In genomic region chr14:92099802-92100201, GRCh38 we compare ENCODE assay signal across 21 cellular contexts.
"Had no signal": no experiment of that assay in that cellular context is flagged by ENCODE, and none has a peak within 500 bp of the region (broad histone marks: within the 10 kb centered on the region; RNA-seq: fewer than 3 reads in every experiment).

No MANE protein-coding gene starts in this region.

- H3K4me3 ChIP-seq: heart right ventricle, left ventricle myocardium inferior, stomach had no signal

- DNase-seq: activated CD4-positive, alpha-beta memory T cell treated with anti-CD3 and anti-CD28 coated beads, Interleukin-2, amount 10 ng/mL, durations not matched to agents 7 days and 5 days; activated CD4-positive, alpha-beta T cell treated with anti-CD3 and anti-CD28 coated beads for 48 hours; activated CD4-positive, CD25-positive, alpha-beta regulatory T cell; activated CD8-positive, alpha-beta memory T cell treated with anti-CD3 and anti-CD28 coated beads, Interleukin-2, amount 10 ng/mL, durations not matched to agents 7 days and 5 days; activated naive CD4-positive, alpha-beta T cell treated with anti-CD3 and anti-CD28 coated beads for 36 hours; central memory CD4-positive, alpha-beta T cell; erythroblast; heart right ventricle; immature natural killer cell; kidney glomerular epithelial cell; left ventricle myocardium inferior; mammary epithelial cell; nephron progenitor cell; nucleus accumbens; posterior cingulate gyrus; retina; stomach; T-helper 1 cell; T1000 had no signal

- H3K27ac ChIP-seq: heart right ventricle, left ventricle myocardium inferior, stomach had no signal

- ATAC-seq: activated CD8-positive, alpha-beta memory T cell treated with anti-CD3 and anti-CD28 coated beads, Interleukin-2, amount 10 ng/mL, durations not matched to agents 7 days and 5 days; heart right ventricle had no signal

- FAIRE-seq: colon, endometrium had no signal

- H3K27me3 ChIP-seq: heart right ventricle, stomach had no signal

- H3K9me3 ChIP-seq: heart right ventricle, left ventricle myocardium inferior, stomach had no signal
